Comparison of ENCODE assay signal across 14 cellular contexts in the genomic region with DNA sequence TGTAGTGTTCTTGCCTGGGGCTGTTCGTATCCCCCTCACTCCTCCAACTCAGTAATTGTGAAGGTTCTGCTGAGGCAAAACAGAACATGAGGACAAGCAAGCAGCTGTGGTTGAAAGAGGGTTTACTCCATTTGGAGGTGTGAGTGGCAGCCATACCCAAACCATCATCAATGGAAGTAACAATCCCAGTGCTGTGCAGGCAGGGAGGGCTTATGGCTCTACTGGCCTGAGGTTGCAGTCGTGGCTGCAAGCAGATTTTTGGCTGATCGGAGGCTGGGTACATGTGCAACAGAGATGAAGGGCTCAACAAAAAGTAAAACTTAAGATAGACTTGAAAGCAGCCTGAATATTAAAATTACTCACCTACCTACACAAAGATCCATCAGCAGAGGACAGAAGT. TPM values are rescaled to one million over a fixed set of nuclear protein-coding genes. Genes with fewer than 3 reads are reported as not detected.
DNase-seq lines count a peak whose midpoint lies in the region; ATAC-seq and TF ChIP-seq lines count a peak whose summit lies in the region.
"Had no signal": no experiment of that assay in that cellular context is flagged by ENCODE, and none has a peak within 500 bp of the region (broad histone marks: within the 10 kb centered on the region; RNA-seq: fewer than 3 reads in every experiment).

No MANE protein-coding gene starts in this region.

- H3K36me3 ChIP-seq in right atrium auricular region (peaks cover 45% of the 10 kb centered on the region), colonic mucosa (no peaks in the 10 kb centered on the region), upper lobe of right lung (peaks cover 20% of the 10 kb centered on the region), H7 (replicated peaks; ENCODE audit: control insufficient read depth, insufficient read depth, low read length) (peaks cover 1% of the 10 kb centered on the region)
- peaks cover 0 to 18% (median 0%) of the 10 kb centered on the region in 3 experiments for H3K36me3 ChIP-seq in naive thymus-derived CD4-positive, alpha-beta T cell (ENCODE audit: control insufficient read depth in 2 of 3, insufficient read depth in 3 of 3, low read length in 3 of 3)

- no peaks in the 10 kb centered on the region for H3K9me3 ChIP-seq in right atrium auricular region
- no peaks in the 10 kb centered on the region for H3K9me3 ChIP-seq in colonic mucosa
- H3K9me3 ChIP-seq in naive thymus-derived CD4-positive, alpha-beta T cell (ENCODE audit: control insufficient read depth in 2 of 3, low read length in 3 of 3): no peaks in the 10 kb centered on the region
- no peaks in the 10 kb centered on the region for H3K9me3 ChIP-seq in upper lobe of right lung

- ATAC-seq in left cardiac atrium (no peak), upper lobe of right lung (no peak)
- no peak for ATAC-seq in naive thymus-derived CD4-positive, alpha-beta T cell
- ATAC-seq: SK-N-SH treated with all-trans-retinoic acid at 6 μM for 48 hours had no signal

- no peaks in the 10 kb centered on the region for H3K27me3 ChIP-seq in right atrium auricular region
- no peaks in the 10 kb centered on the region for H3K27me3 ChIP-seq in colonic mucosa
- no peaks in the 10 kb centered on the region for H3K27me3 ChIP-seq in naive thymus-derived CD4-positive, alpha-beta T cell (ENCODE audit: control insufficient read depth in 2 of 2, insufficient read depth in 2 of 2, low read length in 2 of 2)
- H3K27me3 ChIP-seq in upper lobe of right lung: no peaks in the 10 kb centered on the region
- no peaks in the 10 kb centered on the region for H3K27me3 ChIP-seq in H7 (ENCODE audit: control insufficient read depth, insufficient read depth, low read length)
- H3K27me3 ChIP-seq: heart left ventricle had no signal

- DNase-seq in right atrium auricular region (ENCODE audit: low spot score) (peak; percentile 50), left cardiac atrium (no peak), colonic mucosa (no peak), upper lobe of right lung (no peak), NCI-H1930 (lab: John Stamatoyannopoulos, UW) (no peak), H7 (no peak), kidney tubule cell (ENCODE audit: low spot score) (no peak)
- DNase-seq in naive thymus-derived CD4-positive, alpha-beta T cell: no peak
- DNase-seq: activated T-cell treated with anti-CD3 and anti-CD28 coated beads for 4 hours, DMS53, kidney glomerular epithelial cell, occipital lobe had no signal

- H3K4me3 Mint-ChIP-seq in naive thymus-derived CD4-positive, alpha-beta T cell: no peak overlapping the region

- H3K9ac ChIP-seq in colonic mucosa (ENCODE audit: low read depth in 2 of 2, low read length in 2 of 2): peak overlapping the region in 1 of 2 donors; percentile 34

- POLR2A ChIA-PET in naive thymus-derived CD4-positive, alpha-beta T cell (lab: Charles Lee): interaction anchor here (1.1 to 10.0 kb wide), 3 partner anchors 12 to 139 kb away, joined by 3 to 91 read pairs (median 3); a partner anchor contains a TSS

- peaks cover 0 to 28% (median 15%) of the 10 kb centered on the region in 5 donors for H3K36me3 Mint-ChIP-seq in naive thymus-derived CD4-positive, alpha-beta T cell

- intact Hi-C loops in left cardiac atrium (cut with DNase I) (loop anchor here (5.0 to 10.0 kb wide), 2 partner anchors 156 to 423 kb away; no protein-coding TSS in a partner anchor), colonic mucosa (cut with DNase I) (loop anchor here (5.0 to 10.0 kb wide), 2 partner anchors 196 to 423 kb away; no protein-coding TSS in a partner anchor), upper lobe of right lung (cut with DNase I) (no loop called here)
- intact Hi-C loops in naive thymus-derived CD4-positive, alpha-beta T cell (cut with micrococcal nuclease): no loop called here

- H3K27ac ChIP-seq in right atrium auricular region (peak overlapping the region; percentile 35 to 59), colonic mucosa (peak overlapping the region; percentile 1), upper lobe of right lung (peak overlapping the region; percentile 74)
- H3K27ac ChIP-seq in naive thymus-derived CD4-positive, alpha-beta T cell (ENCODE audit: low read depth, low read length): no peak overlapping the region

- CTCF ChIA-PET in naive thymus-derived CD4-positive, alpha-beta T cell (lab: Charles Lee): interaction anchor here (1.2 to 3.7 kb wide), 3 partner anchors 147 to 156 kb away, joined by 3 to 19 read pairs (median 4); no protein-coding TSS in a partner anchor

- H3K27ac Mint-ChIP-seq in naive thymus-derived CD4-positive, alpha-beta T cell: peak overlapping the region in 6 of 9 donors; percentile 16 to 75 (median 52)

- H3K4me1 Mint-ChIP-seq in naive thymus-derived CD4-positive, alpha-beta T cell: peaks cover 12 to 40% (median 22%) of the 10 kb centered on the region in 7 donors

- no peaks in the 10 kb centered on the region for H3K27me3 Mint-ChIP-seq in naive thymus-derived CD4-positive, alpha-beta T cell

- peaks cover 0 to 2% (median 0%) of the 10 kb centered on the region in 11 donors for H3K9me3 Mint-ChIP-seq in naive thymus-derived CD4-positive, alpha-beta T cell

- TF ChIP-seq CTCF in right atrium auricular region (IDR thresholded peaks at IDR 0.05) (no peak), colonic mucosa (IDR thresholded peaks at IDR 0.05) (no peak), upper lobe of right lung (IDR thresholded peaks at IDR 0.05) (no peak)

- H3K4me3 ChIP-seq in right atrium auricular region (no peak overlapping the region), colonic mucosa (no peak overlapping the region), upper lobe of right lung (no peak overlapping the region), H7 (ENCODE audit: insufficient read depth, low read depth, low read length) (no peak overlapping the region)
- no peak overlapping the region for H3K4me3 ChIP-seq in naive thymus-derived CD4-positive, alpha-beta T cell (ENCODE audit: low read length)
- H3K4me3 ChIP-seq: heart left ventricle had no signal

- H3K4me1 ChIP-seq in right atrium auricular region (peaks cover 0 to 32% of the 10 kb centered on the region in 2 donors), colonic mucosa (peaks cover 8% of the 10 kb centered on the region), upper lobe of right lung (peaks cover 33% of the 10 kb centered on the region)
- H3K4me1 ChIP-seq in naive thymus-derived CD4-positive, alpha-beta T cell (ENCODE audit: control insufficient read depth in 2 of 2, insufficient read depth in 2 of 2, low read length in 2 of 2): peaks cover 0 to 11% of the 10 kb centered on the region in 2 donors

RNA-seq across cellular contexts. Expression of a gene that starts 13.2 kb away (rescaled TPM):
- total RNA-seq in right atrium auricular region: 10 to 100 TPM; 32.1 to 44.3 TPM
- 10 to 100 TPM; 57.6 to 85.8 TPM for total RNA-seq in left cardiac atrium
- total RNA-seq in colonic mucosa: 100 to 1,000 TPM; 119 to 157 TPM
- total RNA-seq in naive thymus-derived CD4-positive, alpha-beta T cell: 100 to 1,000 TPM; 259 to 503 (median 310) TPM
- polyA plus RNA-seq in naive thymus-derived CD4-positive, alpha-beta T cell: 100 to 1,000 TPM; 197 to 224 TPM
- total RNA-seq in upper lobe of right lung: 112 TPM
- 140 and 206 TPM in 2 replicates for total RNA-seq in H7 (2014; rRNA removed; shearing (Covaris generic))

RNA-seq across cellular contexts. Expression of a gene that starts 40.1 kb away (rescaled TPM):
- total RNA-seq in right atrium auricular region (1 to 10 TPM; 2.2 to 3.9 TPM), left cardiac atrium (1 to 10 TPM; 7.3 to 8.4 TPM), colonic mucosa (10 to 100 TPM in 1 of 2 donors, 1 to 10 TPM in 1; 8.8 to 18.7 TPM), upper lobe of right lung (10.6 TPM)
- total RNA-seq in naive thymus-derived CD4-positive, alpha-beta T cell: 10 to 100 TPM in 3 of 5 experiments, 1 to 10 TPM in 2; 4.0 to 16.6 (median 13.7) TPM
- 10 to 100 TPM; 11.2 to 11.4 TPM for polyA plus RNA-seq in naive thymus-derived CD4-positive, alpha-beta T cell
- 17.6 and 22.2 TPM in 2 replicates for total RNA-seq in H7 (2014; rRNA removed; shearing (Covaris generic))

Comparison
In these comparisons a context has a peak if more than half of its experiments do, and no peak if none do; other contexts are left out.
1. intact Hi-C loops: an anchor here in left cardiac atrium (5.0 to 10.0 kb wide) and colonic mucosa (5.0 to 10.0 kb wide); none called in naive thymus-derived CD4-positive, alpha-beta T cell and upper lobe of right lung.